1 cellular context compared by ENCODE assay signal in the genomic region with DNA sequence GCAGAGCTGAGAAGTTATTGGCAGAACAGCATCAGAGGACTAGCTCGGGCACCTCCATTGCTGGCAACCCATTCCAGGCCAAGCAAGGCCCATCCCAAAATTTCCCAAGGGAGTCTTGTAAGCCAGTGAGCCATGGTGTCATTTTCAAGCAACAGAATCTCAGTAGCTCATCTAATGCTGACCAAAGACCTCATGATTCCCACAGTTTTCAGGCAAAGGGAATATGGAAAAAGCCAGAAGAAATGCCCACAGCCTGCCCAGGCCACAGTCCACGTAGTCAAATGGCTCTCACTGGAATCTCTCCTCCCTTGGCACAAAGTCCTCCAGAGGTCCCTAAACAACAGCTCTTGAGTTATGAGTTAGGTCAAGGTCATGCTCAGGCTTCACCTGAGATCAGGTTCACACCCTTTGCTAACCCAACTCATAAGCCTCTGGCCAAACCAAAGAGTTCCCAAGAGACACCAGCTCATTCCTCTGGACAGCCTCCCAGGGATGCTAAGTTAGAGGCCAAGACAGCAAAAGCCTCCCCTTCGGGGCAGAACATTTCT.
TF ChIP-seq lines count a peak whose summit lies in the region.

No MANE protein-coding gene starts in this region.

TF ChIP-seq in K562, 482 proteins besides CTCF, POLR2A, EP300 and RAD21:
- no peak for TF ChIP-seq ZFX (CRISPR knock-in tag; IDR thresholded peaks at IDR 0.05)
- TF ChIP-seq GABPB1 (CRISPR knock-in tag; IDR thresholded peaks at IDR 0.05), result no peak
- no peak for TF ChIP-seq CUX1 (CRISPR knock-in tag; IDR thresholded peaks at IDR 0.05)
- no peak for TF ChIP-seq LEF1 (IDR thresholded peaks at IDR 0.05)
- TF ChIP-seq NR2C2 (CRISPR knock-in tag; IDR thresholded peaks at IDR 0.05), result no peak
- no peak for TF ChIP-seq NR2C2 (tag; IDR thresholded peaks at IDR 0.05)
- no peak for TF ChIP-seq ZNF408 (CRISPR knock-in tag; IDR thresholded peaks at IDR 0.05; ENCODE audit: low read depth)
- TF ChIP-seq, protein P1, sequence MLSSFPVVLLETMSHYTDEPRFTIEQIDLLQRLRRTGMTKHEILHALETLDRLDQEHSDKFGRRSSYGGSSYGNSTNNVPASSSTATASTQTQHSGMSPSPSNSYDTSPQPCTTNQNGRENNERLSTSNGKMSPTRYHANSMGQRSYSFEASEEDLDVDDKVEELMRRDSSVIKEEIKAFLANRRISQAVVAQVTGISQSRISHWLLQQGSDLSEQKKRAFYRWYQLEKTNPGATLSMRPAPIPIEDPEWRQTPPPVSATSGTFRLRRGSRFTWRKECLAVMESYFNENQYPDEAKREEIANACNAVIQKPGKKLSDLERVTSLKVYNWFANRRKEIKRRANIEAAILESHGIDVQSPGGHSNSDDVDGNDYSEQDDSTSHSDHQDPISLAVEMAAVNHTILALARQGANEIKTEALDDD (IDR thresholded peaks at IDR 0.05), result no peak
- TF ChIP-seq HDAC3 (IDR thresholded peaks at IDR 0.05; ENCODE audit: borderline replicate concordance, partially characterized antibody), result no peak
- TF ChIP-seq CXXC5 (CRISPR knock-in tag; IDR thresholded peaks at IDR 0.05), result no peak
- no peak for TF ChIP-seq DACH1 (IDR thresholded peaks at IDR 0.05; ENCODE audit: partially characterized antibody)
